ENCODE assay signal across 27 cellular contexts in genomic region chr17:17880577-17881196, GRCh38.
"Had no signal": no experiment of that assay in that cellular context is flagged by ENCODE, and none has a peak within 500 bp of the region (broad histone marks: within the 10 kb centered on the region; RNA-seq: fewer than 3 reads in every experiment).

No MANE protein-coding gene starts in this region.

- H3K27me3 ChIP-seq: adrenal gland, brain microvascular endothelial cell, esophagus squamous epithelium, left lung, right lobe of liver, upper lobe of left lung, vagina had no signal

- H3K4me1 Mint-ChIP-seq: naive thymus-derived CD8-positive, alpha-beta T cell had no signal

- H3K4me3 ChIP-seq: adrenal gland, esophagus squamous epithelium, left lung, lower lobe of right lung, neural progenitor cell, right lobe of liver, upper lobe of left lung, vagina had no signal

- H3K9ac ChIP-seq: neural progenitor cell had no signal

- DNase-seq: activated CD4-positive, alpha-beta T cell treated with anti-CD3 and anti-CD28 coated beads for 48 hours; activated CD4-positive, alpha-beta T cell treated with anti-CD3 and anti-CD28 coated beads, Interleukin-2, amount 50 U/mL, for 48 hours; activated CD8-positive, alpha-beta memory T cell treated with anti-CD3 and anti-CD28 coated beads for 24 hours; activated naive CD4-positive, alpha-beta T cell; activated T-cell treated with anti-CD3 and anti-CD28 coated beads, Interleukin-2, amount 50 U/mL, for 1 hour; adrenal gland; aorta; brain microvascular endothelial cell; effector CD4-positive, alpha-beta T cell; esophagus squamous epithelium; foreskin melanocyte; left lung; lower lobe of right lung; mesenchymal stem cell; naive thymus-derived CD8-positive, alpha-beta T cell; right lobe of liver; stimulated activated CD4-positive, alpha-beta T cell treated with anti-CD3 and anti-CD28 coated beads, Interleukin-2, amount 100 ng/mL, for 48 hours; T-helper 9 cell; upper lobe of left lung; WERI-Rb-1 had no signal

- H3K4me2 ChIP-seq: neural progenitor cell had no signal

- H3K27me3 Mint-ChIP-seq: dendritic cell treated with granulocyte-macrophage colony-stimulating factor and Interleukin-4, amounts not matched to agents 40 ng/mL and 50 ng/mL, for 4 days; naive thymus-derived CD8-positive, alpha-beta T cell; stimulated activated naive CD8-positive, alpha-beta T cell treated with anti-CD3 and anti-CD28 coated beads, Interleukin-15, Interleukin-2, amounts not matched to agents 100 ng/mL and 50 ng/mL, for 24 hours had no signal

- ATAC-seq: activated CD4-positive, CD25-positive, alpha-beta regulatory T cell treated with anti-CD3 and anti-CD28 coated beads, Interleukin-2, amount 50 U/mL, for 24 hours; activated naive CD4-positive, alpha-beta T cell treated with anti-CD3 and anti-CD28 coated beads, Interleukin-2, amount 50 U/mL, for 72 hours; left lung; lower lobe of right lung; naive thymus-derived CD8-positive, alpha-beta T cell; right lobe of liver had no signal

- H3K27ac ChIP-seq: brain microvascular endothelial cell, epithelial cell of prostate, left lung, lower lobe of right lung, neural progenitor cell, right lobe of liver, vagina, WERI-Rb-1 had no signal

- H3K4me3 Mint-ChIP-seq: dendritic cell treated with granulocyte-macrophage colony-stimulating factor and Interleukin-4, amounts not matched to agents 40 ng/mL and 50 ng/mL, for 4 days; naive thymus-derived CD8-positive, alpha-beta T cell; neural progenitor cell; stimulated activated naive CD8-positive, alpha-beta T cell treated with anti-CD3 and anti-CD28 coated beads, Interleukin-15, Interleukin-2, amounts not matched to agents 100 ng/mL and 50 ng/mL, for 24 hours had no signal

- H3K36me3 ChIP-seq: neural progenitor cell had no signal

- H3K27ac Mint-ChIP-seq: dendritic cell treated with granulocyte-macrophage colony-stimulating factor and Interleukin-4, amounts not matched to agents 40 ng/mL and 50 ng/mL, for 4 days; neural progenitor cell; stimulated activated naive CD8-positive, alpha-beta T cell treated with anti-CD3 and anti-CD28 coated beads, Interleukin-15, Interleukin-2, amounts not matched to agents 100 ng/mL and 50 ng/mL, for 24 hours had no signal

- H2AFZ ChIP-seq: neural progenitor cell had no signal

- H3K36me3 Mint-ChIP-seq: activated naive CD4-positive, alpha-beta T cell treated with anti-CD3 and anti-CD28 coated beads, Interleukin-2, amount 50 U/mL, for 72 hours had no signal

- H3K9me3 ChIP-seq: adrenal gland, esophagus squamous epithelium, left lung, lower lobe of right lung, right lobe of liver, upper lobe of left lung, vagina had no signal
